ENCODE assay signal across 9 cellular contexts in genomic region chr14:91377700-91378652, GRCh38. TPM values are rescaled to one million over a fixed set of nuclear protein-coding genes. Genes with fewer than 3 reads are reported as not detected.
DNase-seq lines count a peak whose midpoint lies in the region; ATAC-seq and TF ChIP-seq lines count a peak whose summit lies in the region.
"Had no signal": no experiment of that assay in that cellular context is flagged by ENCODE, and none has a peak within 500 bp of the region (broad histone marks: within the 10 kb centered on the region; RNA-seq: fewer than 3 reads in every experiment).

No MANE protein-coding gene starts in this region.

- H3K36me3 ChIP-seq in upper lobe of right lung (no peaks in the 10 kb centered on the region), trophoblast cell (ENCODE audit: control insufficient read depth in 1 of 2, insufficient read depth in 2 of 2, low read length in 2 of 2) (no peaks in the 10 kb centered on the region)

- peaks cover 59% of the 10 kb centered on the region for H3K4me1 ChIP-seq in upper lobe of right lung
- peaks cover 2% of the 10 kb centered on the region in 2 experiments for H3K4me1 ChIP-seq in trophoblast cell (ENCODE audit: control insufficient read depth in 1 of 2, insufficient read depth in 2 of 2, low read length in 2 of 2)

- no peaks in the 10 kb centered on the region for H3K79me2 ChIP-seq in trophoblast cell (ENCODE audit: control insufficient read depth, insufficient read depth, low read length, poor library complexity)

- no peak overlapping the region for H2AFZ ChIP-seq in trophoblast cell (ENCODE audit: insufficient read depth, low read length, poor library complexity)

- intact Hi-C loops in upper lobe of right lung (cut with DNase I) = no loop called here

- in situ Hi-C loops in SK-MEL-5 (cut with HindIII; ENCODE audit: low pct_unique_long_range_greater_than_20kb, low sequenced_read_pairs) = no loop called here

- no peak overlapping the region for H2BK120ac ChIP-seq in trophoblast cell (ENCODE audit: insufficient read depth, low read length, poor library complexity)

- no peak overlapping the region for H3K4me2 ChIP-seq in trophoblast cell (ENCODE audit: low read length)

- H3K27me3 ChIP-seq in upper lobe of right lung (no peaks in the 10 kb centered on the region), trophoblast cell (ENCODE audit: insufficient read depth, low read length) (no peaks in the 10 kb centered on the region)
- H3K27me3 ChIP-seq: dorsolateral prefrontal cortex had no signal

- ATAC-seq in upper lobe of right lung (peak; percentile 66), HG02852 (IDR thresholded peaks at IDR 0.05; ENCODE audit: unreplicated experiment) (no peak)

- WGBS in trophoblast cell (ENCODE audit: extremely low coverage, insufficient coverage, insufficient read length) = no CpG with 5 or more reads among the region's 15 CpGs

- no peak overlapping the region for H3K4ac ChIP-seq in trophoblast cell (ENCODE audit: low read depth, low read length)

- H3K14ac ChIP-seq in trophoblast cell (ENCODE audit: low read length) = no peak overlapping the region

- H3K27ac ChIP-seq in upper lobe of right lung (no peak overlapping the region), trophoblast cell (ENCODE audit: low read depth, low read length) (no peak overlapping the region)

- H4K8ac ChIP-seq in trophoblast cell (ENCODE audit: low read depth, low read length) = no peak overlapping the region

- no peaks in the 10 kb centered on the region for H3K79me1 ChIP-seq in trophoblast cell (ENCODE audit: low read length)

- no peak overlapping the region for H3K4me3 ChIP-seq in foreskin fibroblast (ENCODE audit: low read depth in 1 of 2, low read length in 2 of 2)
- H3K4me3 ChIP-seq in upper lobe of right lung = no peak overlapping the region
- no peak overlapping the region for H3K4me3 ChIP-seq in trophoblast cell (ENCODE audit: low read depth, low read length)
- H3K4me3 ChIP-seq: dorsolateral prefrontal cortex had no signal

- H3K9me3 ChIP-seq in upper lobe of right lung (no peaks in the 10 kb centered on the region), trophoblast cell (ENCODE audit: insufficient read depth, low read depth, low read length) (no peaks in the 10 kb centered on the region)

- no peak overlapping the region for H2BK12ac ChIP-seq in trophoblast cell (ENCODE audit: low read length)

- peak in 2 of 3 donors; percentile 49 to 53 for DNase-seq in stimulated activated CD4-positive, alpha-beta T cell treated with anti-CD3 and anti-CD28 coated beads, Interleukin-12 subunit alpha, Interleukin-12 subunit beta, amount 100 ng/mL, for 48 hours (ENCODE audit: low read depth in 2 of 3, low spot score in 1 of 3)
- no peak for DNase-seq in stimulated activated CD4-positive, alpha-beta T cell treated with anti-CD3 and anti-CD28 coated beads, Interleukin-12 subunit alpha, Interleukin-12 subunit beta, amount 100 ng/mL, for 4 hours
- DNase-seq in SK-MEL-5 (ENCODE audit: low read depth, low spot score) (peak; percentile 21), foreskin fibroblast (peak; percentile 71 to 83), upper lobe of right lung (peak; percentile 63), SIG-M5 (lab: John Stamatoyannopoulos, UW) (no peak), trophoblast cell (no peak)

- TF ChIP-seq CTCF in foreskin fibroblast (IDR thresholded peaks at IDR 0.05; ENCODE audit: low read depth, low read length) (no peak), upper lobe of right lung (IDR thresholded peaks at IDR 0.05) (no peak)

- no peak overlapping the region for H2AK5ac ChIP-seq in trophoblast cell (ENCODE audit: low read length)

- H3K9ac ChIP-seq in trophoblast cell (ENCODE audit: low read length) = no peak overlapping the region

- H4K12ac ChIP-seq in trophoblast cell (ENCODE audit: low read depth, low read length) = no peak overlapping the region

- no peak overlapping the region for H3K18ac ChIP-seq in trophoblast cell (ENCODE audit: low read length)

- no peak overlapping the region for H4K91ac ChIP-seq in trophoblast cell (ENCODE audit: low read depth, low read length)

- no peak overlapping the region for H3K23ac ChIP-seq in trophoblast cell (ENCODE audit: low read length)

- H2BK5ac ChIP-seq in trophoblast cell (ENCODE audit: low read depth, low read length, poor library complexity) = no peak overlapping the region

RNA-seq across cellular contexts. Expression of gene CCDC88C, which starts 39.6 kb away (rescaled TPM):
- total RNA-seq in SK-MEL-5 (2014; rRNA removed; shearing (Covaris generic)) = 4.6 and 6.4 TPM in 2 replicates
- 4.0 and 9.7 TPM in 2 replicates for polyA plus RNA-seq in SK-MEL-5 (2015; cell fraction: cytosol; rRNA removed)
- 3.1 and 5.9 TPM in 2 replicates for polyA plus RNA-seq in SK-MEL-5 (2015; cell fraction: nucleus; rRNA removed)
- total RNA-seq in upper lobe of right lung = 34.1 TPM
- polyA plus RNA-seq in trophoblast cell (2013) = 3.1 and 3.4 TPM in 2 replicates

Comparison
In these comparisons a context has a peak if more than half of its experiments do, and no peak if none do; other contexts are left out.
1. DNase-seq: peak in stimulated activated CD4-positive, alpha-beta T cell treated with anti-CD3 and anti-CD28 coated beads, Interleukin-12 subunit alpha, Interleukin-12 subunit beta, amount 100 ng/mL, for 48 hours (2 of 3), SK-MEL-5 (single experiment), foreskin fibroblast (2 of 2) and upper lobe of right lung (single experiment); none in stimulated activated CD4-positive, alpha-beta T cell treated with anti-CD3 and anti-CD28 coated beads, Interleukin-12 subunit alpha, Interleukin-12 subunit beta, amount 100 ng/mL, for 4 hours (single experiment), SIG-M5 (single experiment) and trophoblast cell (0 of 2).